8 cellular contexts compared by ENCODE assay signal in genomic region chr2:199463000-199463692, GRCh38. TPM values are rescaled to one million over a fixed set of nuclear protein-coding genes. Genes with fewer than 3 reads are reported as not detected.
A peak's percentile ranks its signal among the peaks of the same experiment; 100 is the strongest.
DNase-seq lines count a peak whose midpoint lies in the region; ATAC-seq and TF ChIP-seq lines count a peak whose summit lies in the region.

No MANE protein-coding gene starts in this region.

- peak; percentile 75 for DNase-seq in AG10803 (ENCODE audit: low read depth)
- peak; percentile 75 for DNase-seq in M059J (ENCODE audit: low read depth)
- DNase-seq in activated CD4-positive, alpha-beta T cell treated with anti-CD3 and anti-CD28 coated beads, Interleukin-2, amount 10 ng/mL, durations not matched to agents 7 days and 5 days: peak; percentile 42
- DNase-seq in epithelial cell of proximal tubule (ENCODE audit: low read depth): no peak
- DNase-seq in mesothelial cell of epicardium (ENCODE audit: low spot score in 2 of 2, unreplicated experiment in 2 of 2): peak; percentile 55 to 82
- peak; percentile 79 for DNase-seq in superior temporal gyrus (ENCODE audit: extremely low spot score)

- peak overlapping the region; percentile 60 for H3K27ac Mint-ChIP-seq in activated CD4-positive, alpha-beta T cell treated with anti-CD3 and anti-CD28 coated beads, Interleukin-2, amount 10 ng/mL, durations not matched to agents 7 days and 5 days
- H3K27ac Mint-ChIP-seq in mesothelial cell of epicardium: no peak overlapping the region

- CTCF ChIA-PET in activated CD4-positive, alpha-beta T cell treated with anti-CD3 and anti-CD28 coated beads, Interleukin-2, amount 10 ng/mL, durations not matched to agents 7 days and 5 days (lab: Charles Lee): interaction anchor here (0.9 to 1.7 kb wide), 2 partner anchors 8 to 15 kb away, joined by 3 to 7 read pairs; no protein-coding TSS in a partner anchor

- ATAC-seq in GM18511 (IDR thresholded peaks at IDR 0.05; ENCODE audit: unreplicated experiment) (peak; percentile 30), HG02884 (IDR thresholded peaks at IDR 0.05; ENCODE audit: unreplicated experiment) (no peak)

- H3K36me3 Mint-ChIP-seq in activated CD4-positive, alpha-beta T cell treated with anti-CD3 and anti-CD28 coated beads, Interleukin-2, amount 10 ng/mL, durations not matched to agents 7 days and 5 days (ENCODE audit: low read depth): peaks cover 7% of the 10 kb centered on the region
- no peaks in the 10 kb centered on the region for H3K36me3 Mint-ChIP-seq in mesothelial cell of epicardium

- TF ChIP-seq CTCF in AG10803 (conservative IDR thresholded peaks at IDR 0.05; ENCODE audit: low read length) (peak; percentile 74), epithelial cell of proximal tubule (conservative IDR thresholded peaks at IDR 0.05; ENCODE audit: low read depth, low read length) (peak; percentile 83), mesothelial cell of epicardium (IDR thresholded peaks at IDR 0.05; ENCODE audit: unreplicated experiment) (peak; percentile 85)

- POLR2A ChIA-PET in activated CD4-positive, alpha-beta T cell treated with anti-CD3 and anti-CD28 coated beads, Interleukin-2, amount 10 ng/mL, durations not matched to agents 7 days and 5 days (lab: Charles Lee): no interaction called here

- H3K9me3 Mint-ChIP-seq in activated CD4-positive, alpha-beta T cell treated with anti-CD3 and anti-CD28 coated beads, Interleukin-2, amount 10 ng/mL, durations not matched to agents 7 days and 5 days: no peaks in the 10 kb centered on the region
- no peaks in the 10 kb centered on the region for H3K9me3 Mint-ChIP-seq in mesothelial cell of epicardium

- peaks cover 70% of the 10 kb centered on the region for H3K27me3 Mint-ChIP-seq in activated CD4-positive, alpha-beta T cell treated with anti-CD3 and anti-CD28 coated beads, Interleukin-2, amount 10 ng/mL, durations not matched to agents 7 days and 5 days
- peaks cover 89% of the 10 kb centered on the region for H3K27me3 Mint-ChIP-seq in mesothelial cell of epicardium (ENCODE audit: low read depth)

- H3K4me1 Mint-ChIP-seq in activated CD4-positive, alpha-beta T cell treated with anti-CD3 and anti-CD28 coated beads, Interleukin-2, amount 10 ng/mL, durations not matched to agents 7 days and 5 days: peaks cover 18% of the 10 kb centered on the region
- H3K4me1 Mint-ChIP-seq in mesothelial cell of epicardium: peaks cover 12% of the 10 kb centered on the region

- H3K4me3 Mint-ChIP-seq in activated CD4-positive, alpha-beta T cell treated with anti-CD3 and anti-CD28 coated beads, Interleukin-2, amount 10 ng/mL, durations not matched to agents 7 days and 5 days: peak overlapping the region; percentile 43
- peak overlapping the region; percentile 54 for H3K4me3 Mint-ChIP-seq in mesothelial cell of epicardium

- peak overlapping the region; percentile 66 for H3K4me3 ChIP-seq in AG10803 (ENCODE audit: low read length)
- H3K4me3 ChIP-seq in epithelial cell of proximal tubule (ENCODE audit: low read depth, low read length): peak overlapping the region; percentile 71

RNA-seq across cellular contexts. Expression of gene SATB2, which starts 5.4 kb away (rescaled TPM):
- total RNA-seq in M059J (2014; rRNA removed; shearing (Covaris generic)): 7.5 and 7.8 TPM in 2 replicates
- total RNA-seq in activated CD4-positive, alpha-beta T cell treated with anti-CD3 and anti-CD28 coated beads, Interleukin-2, amount 10 ng/mL, durations not matched to agents 7 days and 5 days: under 1 TPM; 0.02 to 0.07 TPM
- total RNA-seq in epithelial cell of proximal tubule (1.8 and 2.7 TPM in 2 replicates), mesothelial cell of epicardium (3.4 to 4.0 TPM (median 3.8 TPM) in 3 replicates)
